In the genomic region with DNA sequence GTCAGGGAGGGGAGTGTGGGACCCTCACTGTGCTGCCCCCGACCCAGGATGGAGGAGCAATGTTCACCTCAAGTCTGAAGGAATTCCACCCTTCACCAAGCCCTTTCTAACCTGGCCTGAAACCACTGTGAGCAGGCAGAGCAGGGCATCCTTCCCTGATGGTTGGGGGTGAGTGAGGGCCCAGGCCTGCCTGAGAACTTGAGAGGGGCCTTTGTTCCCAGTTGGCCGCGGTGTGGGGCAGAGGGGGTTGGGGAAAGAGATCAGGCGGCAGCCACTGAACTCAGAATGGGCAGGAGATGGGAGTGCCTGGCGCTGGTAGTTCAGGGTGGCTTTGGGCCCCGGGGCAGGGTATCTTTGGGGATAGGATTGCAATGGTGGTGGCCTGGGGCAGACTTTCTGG, we compare ENCODE assay signal across 1 cellular context.
TF ChIP-seq lines count a peak whose summit lies in the region.

No MANE protein-coding gene starts in this region.

TF ChIP-seq in GM23338, 12 proteins besides CTCF, POLR2A, EP300 and RAD21 (continued from another document):
- TF ChIP-seq, protein P1, sequence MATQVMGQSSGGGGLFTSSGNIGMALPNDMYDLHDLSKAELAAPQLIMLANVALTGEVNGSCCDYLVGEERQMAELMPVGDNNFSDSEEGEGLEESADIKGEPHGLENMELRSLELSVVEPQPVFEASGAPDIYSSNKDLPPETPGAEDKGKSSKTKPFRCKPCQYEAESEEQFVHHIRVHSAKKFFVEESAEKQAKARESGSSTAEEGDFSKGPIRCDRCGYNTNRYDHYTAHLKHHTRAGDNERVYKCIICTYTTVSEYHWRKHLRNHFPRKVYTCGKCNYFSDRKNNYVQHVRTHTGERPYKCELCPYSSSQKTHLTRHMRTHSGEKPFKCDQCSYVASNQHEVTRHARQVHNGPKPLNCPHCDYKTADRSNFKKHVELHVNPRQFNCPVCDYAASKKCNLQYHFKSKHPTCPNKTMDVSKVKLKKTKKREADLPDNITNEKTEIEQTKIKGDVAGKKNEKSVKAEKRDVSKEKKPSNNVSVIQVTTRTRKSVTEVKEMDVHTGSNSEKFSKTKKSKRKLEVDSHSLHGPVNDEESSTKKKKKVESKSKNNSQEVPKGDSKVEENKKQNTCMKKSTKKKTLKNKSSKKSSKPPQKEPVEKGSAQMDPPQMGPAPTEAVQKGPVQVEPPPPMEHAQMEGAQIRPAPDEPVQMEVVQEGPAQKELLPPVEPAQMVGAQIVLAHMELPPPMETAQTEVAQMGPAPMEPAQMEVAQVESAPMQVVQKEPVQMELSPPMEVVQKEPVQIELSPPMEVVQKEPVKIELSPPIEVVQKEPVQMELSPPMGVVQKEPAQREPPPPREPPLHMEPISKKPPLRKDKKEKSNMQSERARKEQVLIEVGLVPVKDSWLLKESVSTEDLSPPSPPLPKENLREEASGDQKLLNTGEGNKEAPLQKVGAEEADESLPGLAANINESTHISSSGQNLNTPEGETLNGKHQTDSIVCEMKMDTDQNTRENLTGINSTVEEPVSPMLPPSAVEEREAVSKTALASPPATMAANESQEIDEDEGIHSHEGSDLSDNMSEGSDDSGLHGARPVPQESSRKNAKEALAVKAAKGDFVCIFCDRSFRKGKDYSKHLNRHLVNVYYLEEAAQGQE (IDR thresholded peaks at IDR 0.05; ENCODE audit: unreplicated experiment): no peak
